In the genomic region with DNA sequence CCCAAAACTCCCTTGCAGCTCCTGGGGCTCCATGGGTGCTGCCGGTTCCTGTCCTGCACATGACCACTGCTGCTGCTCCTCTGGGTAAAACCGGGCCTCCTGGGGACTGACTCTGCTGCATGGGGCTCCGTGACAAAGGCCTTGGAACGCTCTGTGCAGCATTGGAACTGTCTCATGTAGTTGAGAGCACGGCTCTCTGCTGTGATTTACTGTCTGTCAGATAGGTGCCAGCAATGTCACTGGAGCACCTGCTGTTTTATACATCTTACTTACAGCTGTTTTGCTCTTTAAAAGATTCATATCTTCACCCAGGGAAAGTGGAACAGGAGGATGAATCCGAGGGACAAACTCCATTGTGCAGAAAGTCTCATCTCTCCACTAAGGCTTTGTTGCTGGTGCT, we compare ENCODE assay signal across 19 cellular contexts.
A peak's percentile ranks its signal among the peaks of the same experiment; 100 is the strongest.
DNase-seq lines count a peak whose midpoint lies in the region; ATAC-seq and TF ChIP-seq lines count a peak whose summit lies in the region.
"Had no signal": no experiment of that assay in that cellular context is flagged by ENCODE, and none has a peak within 500 bp of the region (broad histone marks: within the 10 kb centered on the region; RNA-seq: fewer than 3 reads in every experiment).

No MANE protein-coding gene starts in this region.

- peak overlapping the region; percentile 27; the same call in 1 of the 2 replicates for H2AFZ ChIP-seq in PC-9
- H2AFZ ChIP-seq in neural cell (ENCODE audit: low read depth, low read length): no peak overlapping the region

- no peaks in the 10 kb centered on the region for H3K36me3 ChIP-seq in PC-9 (ENCODE audit: low read depth)
- H3K36me3 ChIP-seq in neural cell (ENCODE audit: insufficient read depth, low read length): no peaks in the 10 kb centered on the region
- H3K36me3 ChIP-seq: HAP-1 had no signal

- no TSS peak for BruUV-seq in PC-9 (replicated peaks; lab: Mats Ljungman, UMichigan)

- no peaks in the 10 kb centered on the region for H3K9me3 Mint-ChIP-seq in activated T-cell treated with anti-CD3 and anti-CD28 coated beads, Interleukin-2, amount 50 U/mL, for 24 hours
- H3K9me3 Mint-ChIP-seq: activated CD4-positive, alpha-beta T cell treated with anti-CD3 and anti-CD28 coated beads, Interleukin-2, amount 10 ng/mL, durations not matched to agents 24 days and 14 days; mesothelial cell of epicardium had no signal

- DNase-seq in DMS79 treated with DMSO at 0.1 percent for 48 hours (lab: John Stamatoyannopoulos, UW) (peak; percentile 0), DMS79 (lab: John Stamatoyannopoulos, UW) (no peak), NCI-H1436 (lab: John Stamatoyannopoulos, UW) (peak; percentile 42), PC-9 (no peak), GM13976 (ENCODE audit: low spot score) (no peak)
- DNase-seq in activated T-cell treated with anti-CD3 and anti-CD28 coated beads, Interleukin-2, amount 50 U/mL, for 24 hours: no peak
- DNase-seq: 8988T; activated CD4-positive, alpha-beta T cell treated with anti-CD3 and anti-CD28 coated beads, Interleukin-2, amount 10 ng/mL, durations not matched to agents 24 days and 14 days; activated CD8-positive, alpha-beta memory T cell treated with anti-CD3 and anti-CD28 coated beads, Interleukin-2, amount 50 U/mL, for 48 hours; activated gamma-delta T cell; caudate nucleus; erythroblast; IMR-90; stimulated activated CD8-positive, alpha-beta memory T cell treated with anti-CD3 and anti-CD28 coated beads, Interleukin-4, amount 100 ng/mL, for 48 hours; T-helper 1 cell had no signal

- H3K27ac ChIP-seq in PC-9 (no peak overlapping the region), neural cell (ENCODE audit: low read length) (no peak overlapping the region)

- H3K4me1 ChIP-seq in PC-9 (replicated peaks; ENCODE audit: insufficient read depth): no peaks in the 10 kb centered on the region
- H3K4me1 ChIP-seq: HAP-1 had no signal

- H3K4me3 ChIP-seq in PC-9 (no peak overlapping the region), neural cell (ENCODE audit: low read length) (no peak overlapping the region)
- H3K4me3 ChIP-seq: HAP-1 had no signal

- POLR2A ChIA-PET in PC-9 (lab: Charles Lee; ENCODE audit: unreplicated experiment): no interaction called here

- no peaks in the 10 kb centered on the region for H3K27me3 ChIP-seq in PC-9 (ENCODE audit: insufficient read depth, low read depth)
- H3K27me3 ChIP-seq in neural cell (ENCODE audit: insufficient read depth, low read depth, low read length): no peaks in the 10 kb centered on the region

- H3K9ac ChIP-seq in neural cell (ENCODE audit: low read length): no peak overlapping the region

- peaks cover 13% of the 10 kb centered on the region for H3K27me3 Mint-ChIP-seq in activated T-cell treated with anti-CD3 and anti-CD28 coated beads, Interleukin-2, amount 50 U/mL, for 24 hours

- no peak overlapping the region for H3K4me3 Mint-ChIP-seq in activated T-cell treated with anti-CD3 and anti-CD28 coated beads, Interleukin-2, amount 50 U/mL, for 24 hours
- H3K4me3 Mint-ChIP-seq: activated CD4-positive, alpha-beta T cell treated with anti-CD3 and anti-CD28 coated beads, Interleukin-2, amount 10 ng/mL, durations not matched to agents 24 days and 14 days; mesothelial cell of epicardium had no signal

- H3K4me1 Mint-ChIP-seq in activated T-cell treated with anti-CD3 and anti-CD28 coated beads, Interleukin-2, amount 50 U/mL, for 24 hours (ENCODE audit: low read depth): no peaks in the 10 kb centered on the region
- H3K4me1 Mint-ChIP-seq: activated CD4-positive, alpha-beta T cell treated with anti-CD3 and anti-CD28 coated beads, Interleukin-2, amount 10 ng/mL, durations not matched to agents 24 days and 14 days had no signal

- TF ChIP-seq CTCF in PC-9 (conservative IDR thresholded peaks at IDR 0.05): no peak
- no peak for TF ChIP-seq CTCF in neural cell (IDR thresholded peaks at IDR 0.05; ENCODE audit: poor library complexity, severe bottlenecking)
- no peak for TF ChIP-seq CTCF in GM13976 (IDR thresholded peaks at IDR 0.05; ENCODE audit: borderline replicate concordance, control extremely low read depth, extremely low read depth, insufficient read depth, missing control alignments)

- peak; percentile 9 for TF ChIP-seq RAD21 in neural cell (conservative IDR thresholded peaks at IDR 0.05)

- intact Hi-C loops in PC-9 (cut with micrococcal nuclease; ENCODE audit: unreplicated experiment): no loop called here

- no peak for ATAC-seq in HG03108 (IDR thresholded peaks at IDR 0.05; ENCODE audit: unreplicated experiment)

- H3K9me2 ChIP-seq in PC-9 (ENCODE audit: insufficient read depth) (no peaks in the 10 kb centered on the region), neural cell (ENCODE audit: insufficient read depth, low read length) (no peaks in the 10 kb centered on the region)

- no peaks in the 10 kb centered on the region for H3K36me3 Mint-ChIP-seq in activated T-cell treated with anti-CD3 and anti-CD28 coated beads, Interleukin-2, amount 50 U/mL, for 24 hours (ENCODE audit: low read depth)
- H3K36me3 Mint-ChIP-seq: mesothelial cell of epicardium had no signal

- H3F3A ChIP-seq in PC-9 (ENCODE audit: insufficient read depth, low read depth) (no peaks in the 10 kb centered on the region), neural cell (ENCODE audit: insufficient read depth, low read length, poor library complexity, severe bottlenecking) (no peaks in the 10 kb centered on the region)

- CTCF ChIA-PET in PC-9 (lab: Charles Lee): no interaction called here

- H3K4me2 ChIP-seq in PC-9: no peak overlapping the region
- H3K4me2 ChIP-seq in neural cell (ENCODE audit: low read length): no peak overlapping the region

- H3K27ac Mint-ChIP-seq in activated T-cell treated with anti-CD3 and anti-CD28 coated beads, Interleukin-2, amount 50 U/mL, for 24 hours: no peak overlapping the region
- H3K27ac Mint-ChIP-seq: activated CD4-positive, alpha-beta T cell treated with anti-CD3 and anti-CD28 coated beads, Interleukin-2, amount 10 ng/mL, durations not matched to agents 24 days and 14 days; mesothelial cell of epicardium had no signal

- peak; percentile 34 for TF ChIP-seq EP300 in neural cell (conservative IDR thresholded peaks at IDR 0.05; ENCODE audit: poor library complexity, severe bottlenecking)

- H3K9me3 ChIP-seq in PC-9 (ENCODE audit: insufficient read depth, low read depth) (no peaks in the 10 kb centered on the region), neural cell (ENCODE audit: low read length) (no peaks in the 10 kb centered on the region)
- H3K9me3 ChIP-seq: HAP-1 had no signal

- H3K79me2 ChIP-seq in PC-9 (ENCODE audit: low read depth): no peaks in the 10 kb centered on the region
- no peaks in the 10 kb centered on the region for H3K79me2 ChIP-seq in neural cell (replicated peaks; ENCODE audit: insufficient read depth, low read length)

- in situ Hi-C loops in GM13976 (cut with MboI; ENCODE audit: low sequenced_read_pairs, unreplicated experiment): no loop called here

- no peaks in the 10 kb centered on the region for H4K20me1 ChIP-seq in PC-9 (ENCODE audit: insufficient read depth)
- no peaks in the 10 kb centered on the region for H4K20me1 ChIP-seq in neural cell (ENCODE audit: insufficient read depth)

TF ChIP-seq in neural cell, 6 proteins besides CTCF, POLR2A, EP300 and RAD21:
- TF ChIP-seq EZH2 (IDR thresholded peaks at IDR 0.05; ENCODE audit: borderline replicate concordance, insufficient read depth, low read length, poor library complexity, severe bottlenecking): no peak
- TF ChIP-seq POLR2AphosphoS5 (IDR thresholded peaks at IDR 0.05): no peak
- TF ChIP-seq TAF1 (IDR thresholded peaks at IDR 0.05; ENCODE audit: low read depth): no peak
- no peak for TF ChIP-seq SMC3 (conservative IDR thresholded peaks at IDR 0.05; ENCODE audit: poor library complexity)
- no peak for TF ChIP-seq MXI1 (conservative IDR thresholded peaks at IDR 0.05; ENCODE audit: poor library complexity, severe bottlenecking)
- TF ChIP-seq, protein P1, sequence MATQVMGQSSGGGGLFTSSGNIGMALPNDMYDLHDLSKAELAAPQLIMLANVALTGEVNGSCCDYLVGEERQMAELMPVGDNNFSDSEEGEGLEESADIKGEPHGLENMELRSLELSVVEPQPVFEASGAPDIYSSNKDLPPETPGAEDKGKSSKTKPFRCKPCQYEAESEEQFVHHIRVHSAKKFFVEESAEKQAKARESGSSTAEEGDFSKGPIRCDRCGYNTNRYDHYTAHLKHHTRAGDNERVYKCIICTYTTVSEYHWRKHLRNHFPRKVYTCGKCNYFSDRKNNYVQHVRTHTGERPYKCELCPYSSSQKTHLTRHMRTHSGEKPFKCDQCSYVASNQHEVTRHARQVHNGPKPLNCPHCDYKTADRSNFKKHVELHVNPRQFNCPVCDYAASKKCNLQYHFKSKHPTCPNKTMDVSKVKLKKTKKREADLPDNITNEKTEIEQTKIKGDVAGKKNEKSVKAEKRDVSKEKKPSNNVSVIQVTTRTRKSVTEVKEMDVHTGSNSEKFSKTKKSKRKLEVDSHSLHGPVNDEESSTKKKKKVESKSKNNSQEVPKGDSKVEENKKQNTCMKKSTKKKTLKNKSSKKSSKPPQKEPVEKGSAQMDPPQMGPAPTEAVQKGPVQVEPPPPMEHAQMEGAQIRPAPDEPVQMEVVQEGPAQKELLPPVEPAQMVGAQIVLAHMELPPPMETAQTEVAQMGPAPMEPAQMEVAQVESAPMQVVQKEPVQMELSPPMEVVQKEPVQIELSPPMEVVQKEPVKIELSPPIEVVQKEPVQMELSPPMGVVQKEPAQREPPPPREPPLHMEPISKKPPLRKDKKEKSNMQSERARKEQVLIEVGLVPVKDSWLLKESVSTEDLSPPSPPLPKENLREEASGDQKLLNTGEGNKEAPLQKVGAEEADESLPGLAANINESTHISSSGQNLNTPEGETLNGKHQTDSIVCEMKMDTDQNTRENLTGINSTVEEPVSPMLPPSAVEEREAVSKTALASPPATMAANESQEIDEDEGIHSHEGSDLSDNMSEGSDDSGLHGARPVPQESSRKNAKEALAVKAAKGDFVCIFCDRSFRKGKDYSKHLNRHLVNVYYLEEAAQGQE (IDR thresholded peaks at IDR 0.05; ENCODE audit: borderline replicate concordance): no peak

Comparison
In these comparisons a context has a peak if more than half of its experiments do, and no peak if none do; other contexts are left out.
1. DNase-seq: peak in DMS79 treated with DMSO at 0.1 percent for 48 hours (single experiment) and NCI-H1436 (single experiment); none in DMS79 (single experiment), PC-9 (0 of 2), activated T-cell treated with anti-CD3 and anti-CD28 coated beads, Interleukin-2, amount 50 U/mL, for 24 hours (single experiment) and GM13976 (single experiment).